In genomic region chr16:67555795-67556212, GRCh38 we compare ENCODE assay signal across 8 cellular contexts. TPM values are rescaled to one million over a fixed set of nuclear protein-coding genes. Genes with fewer than 3 reads are reported as not detected.
DNase-seq lines count a peak whose midpoint lies in the region; ATAC-seq and TF ChIP-seq lines count a peak whose summit lies in the region.

No MANE protein-coding gene starts in this region.

- intact Hi-C loops in activated T-helper 2 cell treated with anti-CD3 and anti-CD28 coated beads, Interferon-gamma antibody, Interleukin-2, Interleukin-4, amounts not matched to agents 10 μg/mL and 5 μg/mL and 100 μg/mL, durations not matched to agents 14 hours and 24 hours and 36 hours (cut with micrococcal nuclease): no loop called here
- intact Hi-C loops in cardiac septum (cut with DNase I): no loop called here

- H3K4me1 Mint-ChIP-seq in activated T-helper 2 cell treated with anti-CD3 and anti-CD28 coated beads, Interferon-gamma antibody, Interleukin-2, Interleukin-4, amounts not matched to agents 10 μg/mL and 5 μg/mL and 100 μg/mL, durations not matched to agents 14 hours and 24 hours and 36 hours (ENCODE audit: low read depth): peaks cover 41% of the 10 kb centered on the region
- H3K4me1 Mint-ChIP-seq in naive B cell: peaks cover 44 to 81% (median 70%) of the 10 kb centered on the region in 3 donors

- no peaks in the 10 kb centered on the region for H3K9me3 Mint-ChIP-seq in activated T-helper 2 cell treated with anti-CD3 and anti-CD28 coated beads, Interferon-gamma antibody, Interleukin-2, Interleukin-4, amounts not matched to agents 10 μg/mL and 5 μg/mL and 100 μg/mL, durations not matched to agents 14 hours and 24 hours and 36 hours
- H3K9me3 Mint-ChIP-seq in naive B cell: no peaks in the 10 kb centered on the region

- DNase-seq in DMS53 treated with DMSO at 0.1 percent for 48 hours (lab: John Stamatoyannopoulos, UW; ENCODE audit: unreplicated experiment) (peak; percentile 13), KBM-7 (peak; percentile 59), naive B cell (no peak), GM10266 (ENCODE audit: extremely low spot score) (no peak), cardiac septum (ENCODE audit: low spot score) (no peak)
- DNase-seq in activated T-helper 2 cell treated with anti-CD3 and anti-CD28 coated beads, Interferon-gamma antibody, Interleukin-2, Interleukin-4, amounts not matched to agents 10 μg/mL and 5 μg/mL and 100 μg/mL, durations not matched to agents 14 hours and 24 hours and 36 hours (ENCODE audit: low spot score): no peak

- no peaks in the 10 kb centered on the region for H3K27me3 Mint-ChIP-seq in activated T-helper 2 cell treated with anti-CD3 and anti-CD28 coated beads, Interferon-gamma antibody, Interleukin-2, Interleukin-4, amounts not matched to agents 10 μg/mL and 5 μg/mL and 100 μg/mL, durations not matched to agents 14 hours and 24 hours and 36 hours (ENCODE audit: low read depth)
- H3K27me3 Mint-ChIP-seq in naive B cell: no peaks in the 10 kb centered on the region

- no peak for TF ChIP-seq CTCF in GM10266 (IDR thresholded peaks at IDR 0.05; ENCODE audit: control insufficient read depth, insufficient read depth, low read depth, missing control alignments)

- in situ Hi-C loops in KBM-7 (cut with MboI; ENCODE audit: low pct_unique_long_range_greater_than_20kb, low sequenced_read_pairs): no loop called here

- ATAC-seq in naive B cell (ENCODE audit: low read depth in 2 of 2): peak; percentile 57 to 75
- ATAC-seq in GM19324 (IDR thresholded peaks at IDR 0.05; ENCODE audit: low FRiP score, unreplicated experiment): no peak
- ATAC-seq in GM18520 (IDR thresholded peaks at IDR 0.05; ENCODE audit: unreplicated experiment): no peak

- H3K36me3 Mint-ChIP-seq in activated T-helper 2 cell treated with anti-CD3 and anti-CD28 coated beads, Interferon-gamma antibody, Interleukin-2, Interleukin-4, amounts not matched to agents 10 μg/mL and 5 μg/mL and 100 μg/mL, durations not matched to agents 14 hours and 24 hours and 36 hours (ENCODE audit: low read depth): no peaks in the 10 kb centered on the region
- H3K36me3 Mint-ChIP-seq in naive B cell: no peaks in the 10 kb centered on the region

- H3K27ac Mint-ChIP-seq in activated T-helper 2 cell treated with anti-CD3 and anti-CD28 coated beads, Interferon-gamma antibody, Interleukin-2, Interleukin-4, amounts not matched to agents 10 μg/mL and 5 μg/mL and 100 μg/mL, durations not matched to agents 14 hours and 24 hours and 36 hours: peak overlapping the region; percentile 99
- H3K27ac Mint-ChIP-seq in naive B cell: peak overlapping the region; percentile 12 to 92 (median 85)

- peak overlapping the region; percentile 55 for H3K4me3 Mint-ChIP-seq in activated T-helper 2 cell treated with anti-CD3 and anti-CD28 coated beads, Interferon-gamma antibody, Interleukin-2, Interleukin-4, amounts not matched to agents 10 μg/mL and 5 μg/mL and 100 μg/mL, durations not matched to agents 14 hours and 24 hours and 36 hours (ENCODE audit: low read depth)
- H3K4me3 Mint-ChIP-seq in naive B cell: peak overlapping the region in 7 of 8 donors; percentile 18 to 79 (median 54)

RNA-seq across cellular contexts. Expression of gene CTCF, which starts 6.5 kb away (rescaled TPM):
- total RNA-seq in activated T-helper 2 cell treated with anti-CD3 and anti-CD28 coated beads, Interferon-gamma antibody, Interleukin-2, Interleukin-4, amounts not matched to agents 10 μg/mL and 5 μg/mL and 100 μg/mL, durations not matched to agents 14 hours and 24 hours and 36 hours: 59.7 and 61.2 TPM in 2 replicates
- 10 to 100 TPM; 40.2 to 93.3 (median 67.8) TPM for polyA plus RNA-seq in naive B cell (ENCODE audit: low read depth in 6 of 6)
- 25.6 TPM for total RNA-seq in cardiac septum

RNA-seq across cellular contexts. Expression of gene RIPOR1, which starts 27.2 kb away (rescaled TPM):
- total RNA-seq in activated T-helper 2 cell treated with anti-CD3 and anti-CD28 coated beads, Interferon-gamma antibody, Interleukin-2, Interleukin-4, amounts not matched to agents 10 μg/mL and 5 μg/mL and 100 μg/mL, durations not matched to agents 14 hours and 24 hours and 36 hours: 25.6 and 26.3 TPM in 2 replicates
- 10 to 100 TPM in 5 of 6 donors, 1 to 10 TPM in 1; 3.4 to 34.5 (median 16.5) TPM for polyA plus RNA-seq in naive B cell (ENCODE audit: low read depth in 6 of 6)
- total RNA-seq in cardiac septum: 102 TPM

Comparison
In these comparisons a context has a peak if more than half of its experiments do, and no peak if none do; other contexts are left out.
1. DNase-seq: peak in DMS53 treated with DMSO at 0.1 percent for 48 hours (single experiment) and KBM-7 (single experiment); none in activated T-helper 2 cell treated with anti-CD3 and anti-CD28 coated beads, Interferon-gamma antibody, Interleukin-2, Interleukin-4, amounts not matched to agents 10 μg/mL and 5 μg/mL and 100 μg/mL, durations not matched to agents 14 hours and 24 hours and 36 hours (single experiment), naive B cell (single experiment), GM10266 (single experiment) and cardiac septum (single experiment).
2. ATAC-seq: peak in naive B cell (2 of 2); none in GM19324 (single experiment) and GM18520 (single experiment).